In the genomic region with DNA sequence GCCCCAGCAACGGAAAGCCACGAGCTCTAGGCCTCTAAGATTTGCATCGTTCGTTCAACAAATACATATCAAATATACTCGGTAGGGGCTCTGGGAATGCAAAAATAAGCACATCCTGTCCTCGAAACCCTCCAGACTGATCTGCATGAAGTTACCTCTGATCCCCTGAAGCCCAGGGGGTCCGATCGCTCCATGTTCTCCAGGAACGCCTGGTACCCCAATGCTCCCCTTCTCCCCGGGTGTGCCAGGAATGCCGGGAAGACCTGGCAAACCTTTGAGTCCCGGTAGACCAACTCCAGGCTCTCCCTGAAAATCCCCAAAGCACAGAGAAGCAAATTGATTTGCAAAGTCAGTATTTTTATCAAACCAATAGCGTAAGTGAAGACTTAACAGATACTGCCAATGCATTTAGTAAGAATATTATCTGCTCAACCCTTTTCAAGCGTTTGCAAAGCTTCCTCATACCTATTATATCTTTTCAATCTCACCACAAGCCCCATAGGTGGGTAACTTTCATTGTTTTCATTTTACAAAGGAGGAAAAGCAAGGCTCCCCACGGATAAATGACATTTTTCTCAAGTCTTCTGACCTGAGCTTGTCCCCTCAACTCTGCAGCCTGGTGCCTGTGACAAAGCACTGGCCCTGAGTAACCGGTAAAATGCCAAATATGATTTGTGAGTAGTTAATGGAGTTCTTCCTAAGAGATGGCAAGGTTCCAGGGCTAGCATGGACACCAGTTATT, we compare ENCODE assay signal across 18 cellular contexts.
DNase-seq lines count a peak whose midpoint lies in the region; ATAC-seq and TF ChIP-seq lines count a peak whose summit lies in the region.
"Had no signal": no experiment of that assay in that cellular context is flagged by ENCODE, and none has a peak within 500 bp of the region (broad histone marks: within the 10 kb centered on the region; RNA-seq: fewer than 3 reads in every experiment).

No MANE protein-coding gene starts in this region.

- no peak overlapping the region for H3K4me3 Mint-ChIP-seq in activated T-cell treated with anti-CD3 and anti-CD28 coated beads, Interleukin-2, amount 50 U/mL, for 72 hours
- H3K4me3 Mint-ChIP-seq: CD4-positive, alpha-beta memory T cell had no signal

- no peak overlapping the region for H2BK12ac ChIP-seq in mesenchymal stem cell (ENCODE audit: low read length in 2 of 2)

- no peak overlapping the region for H2BK120ac ChIP-seq in mesenchymal stem cell (ENCODE audit: low read depth, low read length)

- CTCF ChIA-PET in PC-9 (lab: Charles Lee), result interaction anchor here (0.6 kb wide), 1 partner anchor 12 kb away, joined by 3 read pairs; no protein-coding TSS in a partner anchor

- intact Hi-C loops in PC-9 (cut with micrococcal nuclease; ENCODE audit: unreplicated experiment), result no loop called here
- intact Hi-C loops in posterior vena cava (cut with DNase I), result no loop called here

- DNase-seq in HT-29 (ENCODE audit: low spot score) (peak; percentile 41), PC-9 (peak; percentile 57 to 92), mesenchymal stem cell (no peak), posterior vena cava (ENCODE audit: low spot score) (peak; percentile 73), suprapubic skin (ENCODE audit: low spot score in 2 of 2) (no peak), NCI-H526 treated with DMSO at 0.1 percent for 48 hours (lab: John Stamatoyannopoulos, UW) (no peak), GM10266 (ENCODE audit: extremely low spot score) (no peak)
- DNase-seq in activated T-cell treated with anti-CD3 and anti-CD28 coated beads, Interleukin-2, amount 50 U/mL, for 72 hours, result no peak
- DNase-seq: CD4-positive, alpha-beta memory T cell; DMS79; NCI-H1436 treated with DMSO at 0.1 percent for 48 hours; NCI-H2029 treated with DMSO at 0.1 percent for 48 hours; NCI-H510A treated with DMSO at 0.1 percent for 48 hours; NCI-H82; PC-3; SIG-M5 had no signal

- H2AFZ ChIP-seq in PC-9, result no peak overlapping the region
- H2AFZ ChIP-seq in mesenchymal stem cell (ENCODE audit: low read depth, low read length), result no peak overlapping the region

- H3K27me3 Mint-ChIP-seq in activated T-cell treated with anti-CD3 and anti-CD28 coated beads, Interleukin-2, amount 50 U/mL, for 72 hours (ENCODE audit: low read depth), result no peaks in the 10 kb centered on the region
- H3K27me3 Mint-ChIP-seq: CD4-positive, alpha-beta memory T cell had no signal

- H3K36me3 ChIP-seq in PC-9 (ENCODE audit: low read depth), result peaks cover 5% of the 10 kb centered on the region; the same call in 1 of the 2 replicates
- H3K36me3 ChIP-seq in mesenchymal stem cell (ENCODE audit: control insufficient read depth in 1 of 2, insufficient read depth in 2 of 2, low read depth in 1 of 2, low read length in 2 of 2), result peaks cover 89 to 99% of the 10 kb centered on the region in 2 experiments
- peaks cover 51% of the 10 kb centered on the region for H3K36me3 ChIP-seq in suprapubic skin

- H3K27ac Mint-ChIP-seq in activated T-cell treated with anti-CD3 and anti-CD28 coated beads, Interleukin-2, amount 50 U/mL, for 72 hours, result no peak overlapping the region
- H3K27ac Mint-ChIP-seq: CD4-positive, alpha-beta memory T cell had no signal

- H3K4me2 ChIP-seq in PC-9 (peak overlapping the region; percentile 37; the same call in 1 of the 2 replicates), mesenchymal stem cell (ENCODE audit: low read length, poor library complexity, severe bottlenecking) (no peak overlapping the region)
- H3K4me2 ChIP-seq: BLaER1 had no signal

- H2AK5ac ChIP-seq in mesenchymal stem cell (ENCODE audit: low read length, severe bottlenecking), result no peak overlapping the region

- H3K36me3 Mint-ChIP-seq in activated T-cell treated with anti-CD3 and anti-CD28 coated beads, Interleukin-2, amount 50 U/mL, for 72 hours (ENCODE audit: insufficient read depth in 2 of 2), result peaks cover 0 to 2% of the 10 kb centered on the region in 2 donors
- H3K36me3 Mint-ChIP-seq: CD4-positive, alpha-beta memory T cell had no signal

- H3F3A ChIP-seq in PC-9 (ENCODE audit: insufficient read depth, low read depth), result no peaks in the 10 kb centered on the region; the same call in 1 of the 2 replicates

- H3K79me2 ChIP-seq in PC-9 (ENCODE audit: low read depth), result no peaks in the 10 kb centered on the region

- no peak for TF ChIP-seq EP300 in suprapubic skin (IDR thresholded peaks at IDR 0.05)

- ATAC-seq in activated T-cell treated with anti-CD3 and anti-CD28 coated beads, Interleukin-2, amount 50 U/mL, for 72 hours (replicated peaks in 1 of 2), result no peak
- ATAC-seq: PC-3 had no signal

- H3K9me2 ChIP-seq in PC-9 (ENCODE audit: insufficient read depth), result no peaks in the 10 kb centered on the region

- POLR2A ChIA-PET in PC-9 (lab: Charles Lee; ENCODE audit: unreplicated experiment), result interaction anchor here (0.6 to 0.8 kb wide), 4 partner anchors 43 to 691 kb away, joined by 3 to 7 read pairs (median 4); no protein-coding TSS in a partner anchor

- no TSS peak for BruUV-seq in PC-9 (replicated peaks; lab: Mats Ljungman, UMichigan)

- H4K20me1 ChIP-seq in PC-9 (ENCODE audit: insufficient read depth), result no peaks in the 10 kb centered on the region
- H4K20me1 ChIP-seq: BLaER1 had no signal

- H3K4me1 ChIP-seq in PC-9 (replicated peaks; ENCODE audit: insufficient read depth) (peaks cover 33% of the 10 kb centered on the region), mesenchymal stem cell (ENCODE audit: control insufficient read depth, insufficient read depth, low read depth, low read length) (peaks cover 2% of the 10 kb centered on the region), suprapubic skin (no peaks in the 10 kb centered on the region)
- H3K4me1 ChIP-seq: BLaER1 had no signal

- no peak overlapping the region for H2BK15ac ChIP-seq in mesenchymal stem cell (ENCODE audit: low read depth, poor library complexity, severe bottlenecking)

- H3K4me3 ChIP-seq in PC-9 (no peak overlapping the region), mesenchymal stem cell (ENCODE audit: insufficient read depth in 1 of 2, low read depth in 1 of 2, low read length in 2 of 2) (no peak overlapping the region), suprapubic skin (no peak overlapping the region)
- H3K4me3 ChIP-seq: BLaER1 had no signal

- 98% methylated on average over 16 of the region's 16 CpGs for WGBS in mesenchymal stem cell
- WGBS in suprapubic skin, result 92% methylated on average over 16 of the region's 16 CpGs

- H3K9ac ChIP-seq in mesenchymal stem cell (ENCODE audit: low read length), result no peak overlapping the region
- H3K9ac ChIP-seq: BLaER1 had no signal

- H3K4me1 Mint-ChIP-seq in activated T-cell treated with anti-CD3 and anti-CD28 coated beads, Interleukin-2, amount 50 U/mL, for 72 hours (ENCODE audit: low read depth), result no peaks in the 10 kb centered on the region
- H3K4me1 Mint-ChIP-seq: CD4-positive, alpha-beta memory T cell had no signal

- H3K9me3 ChIP-seq in PC-9 (ENCODE audit: insufficient read depth, low read depth), result no peaks in the 10 kb centered on the region
- no peaks in the 10 kb centered on the region for H3K9me3 ChIP-seq in mesenchymal stem cell (ENCODE audit: control insufficient read depth, low read length)
- H3K9me3 ChIP-seq in suprapubic skin, result no peaks in the 10 kb centered on the region

- H3K9me3 Mint-ChIP-seq in activated T-cell treated with anti-CD3 and anti-CD28 coated beads, Interleukin-2, amount 50 U/mL, for 72 hours, result peaks cover 0 to 3% of the 10 kb centered on the region in 2 donors

- no peak overlapping the region for H3K4ac ChIP-seq in mesenchymal stem cell (ENCODE audit: low read depth in 1 of 2, low read length in 2 of 2)

- H3K14ac ChIP-seq in mesenchymal stem cell (ENCODE audit: low read length in 2 of 2), result no peak overlapping the region

- peaks cover 18% of the 10 kb centered on the region for H3K79me1 ChIP-seq in mesenchymal stem cell (replicated peaks; ENCODE audit: low read length, poor library complexity, severe bottlenecking)

- no peak for TF ChIP-seq CTCF in PC-9 (conservative IDR thresholded peaks at IDR 0.05)
- TF ChIP-seq CTCF in suprapubic skin (IDR thresholded peaks at IDR 0.05), result no peak
- TF ChIP-seq CTCF in GM10266 (IDR thresholded peaks at IDR 0.05; ENCODE audit: control insufficient read depth, insufficient read depth, low read depth, missing control alignments), result no peak

- no peak overlapping the region for H2BK5ac ChIP-seq in mesenchymal stem cell (ENCODE audit: low read depth, low read length, poor library complexity, severe bottlenecking)

- H3K27ac ChIP-seq in PC-9, result peak overlapping the region; percentile 32
- peak overlapping the region; percentile 1 for H3K27ac ChIP-seq in mesenchymal stem cell (ENCODE audit: low read length, poor library complexity, severe bottlenecking)
- no peak overlapping the region for H3K27ac ChIP-seq in suprapubic skin
- H3K27ac ChIP-seq: BLaER1, RWPE1 had no signal

- H3K18ac ChIP-seq in mesenchymal stem cell (ENCODE audit: low read depth in 1 of 2, low read length in 2 of 2), result no peak overlapping the region

- H3K27me3 ChIP-seq in PC-9 (ENCODE audit: insufficient read depth, low read depth) (no peaks in the 10 kb centered on the region), mesenchymal stem cell (ENCODE audit: control insufficient read depth in 1 of 2, insufficient read depth in 1 of 2, low read length in 2 of 2) (no peaks in the 10 kb centered on the region), suprapubic skin (no peaks in the 10 kb centered on the region)
- H3K27me3 ChIP-seq: BLaER1 had no signal

- no peak overlapping the region for H4K91ac ChIP-seq in mesenchymal stem cell (ENCODE audit: low read length)

- no peak overlapping the region for H4K8ac ChIP-seq in mesenchymal stem cell (ENCODE audit: low read length)

- no peak overlapping the region for H3K23ac ChIP-seq in mesenchymal stem cell (ENCODE audit: low read length in 2 of 2)

- TF ChIP-seq POLR2A in suprapubic skin (IDR thresholded peaks at IDR 0.05), result no peak

Comparison
In these comparisons a context has a peak if more than half of its experiments do, and no peak if none do; other contexts are left out.
1. DNase-seq: peak in HT-29 (single experiment), PC-9 (2 of 2) and posterior vena cava (single experiment); none in mesenchymal stem cell (single experiment), suprapubic skin (0 of 2), activated T-cell treated with anti-CD3 and anti-CD28 coated beads, Interleukin-2, amount 50 U/mL, for 72 hours (0 of 2), NCI-H526 treated with DMSO at 0.1 percent for 48 hours (single experiment) and GM10266 (single experiment).